Comparison of ENCODE assay signal across 8 cellular contexts in the genomic region with DNA sequence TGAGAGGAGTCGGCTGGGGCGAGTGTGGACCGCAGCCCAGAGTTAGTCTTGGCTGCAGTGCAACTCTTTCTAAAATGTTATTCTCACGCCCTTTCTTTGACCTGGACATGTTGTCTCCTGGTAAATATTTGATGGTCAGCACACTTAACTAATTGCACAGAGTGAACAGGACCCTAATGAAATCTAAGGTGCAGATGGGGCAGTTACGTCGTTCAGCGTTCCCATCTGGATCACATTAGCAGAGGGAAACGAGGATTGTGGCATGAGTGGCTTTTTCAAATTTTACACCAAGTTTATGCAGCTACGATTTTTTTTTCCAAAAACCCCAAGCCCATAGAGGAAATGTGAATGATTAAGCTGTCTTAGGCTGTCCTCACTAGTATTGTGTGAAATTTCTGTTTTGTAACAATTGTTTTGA. TPM values are rescaled to one million over a fixed set of nuclear protein-coding genes. Genes with fewer than 3 reads are reported as not detected.
DNase-seq lines count a peak whose midpoint lies in the region; ATAC-seq and TF ChIP-seq lines count a peak whose summit lies in the region.

No MANE protein-coding gene starts in this region.

- H3K4me3 ChIP-seq in AG09309 (ENCODE audit: control insufficient read depth, low read depth, low read length): peak overlapping the region; percentile 82
- H3K4me3 ChIP-seq in Karpas-422 (ENCODE audit: low read length): peak overlapping the region; percentile 91
- peak overlapping the region; percentile 78 for H3K4me3 ChIP-seq in coronary artery
- H3K4me3 ChIP-seq in mucosa of stomach (ENCODE audit: low read length): peak overlapping the region; percentile 93

- peaks cover 17% of the 10 kb centered on the region for H4K20me1 ChIP-seq in Karpas-422 (ENCODE audit: insufficient read depth, low read depth, low read length)

- peak overlapping the region; percentile 84; the same call in 1 of the 2 replicates for H2AFZ ChIP-seq in Karpas-422 (ENCODE audit: low read length)

- TF ChIP-seq CTCF in AG09309 (IDR thresholded peaks at IDR 0.05; ENCODE audit: control insufficient read depth, insufficient read depth, low read depth, low read length, missing control alignments): no peak
- no peak for TF ChIP-seq CTCF in coronary artery (IDR thresholded peaks at IDR 0.05)

- no peaks in the 10 kb centered on the region for H3K9me2 ChIP-seq in Karpas-422 (replicated peaks; ENCODE audit: insufficient read depth, low read length)

- H3K4me2 ChIP-seq in Karpas-422 (ENCODE audit: low read depth, low read length, poor library complexity, severe bottlenecking): peak overlapping the region; percentile 75

- H3K4me1 ChIP-seq in Karpas-422 (ENCODE audit: low read length): peaks cover 46% of the 10 kb centered on the region
- peaks cover 20% of the 10 kb centered on the region for H3K4me1 ChIP-seq in mucosa of stomach (ENCODE audit: control insufficient read depth, insufficient read depth, low read length)

- H3K9ac ChIP-seq in Karpas-422 (ENCODE audit: low read length) (peak overlapping the region; percentile 86), mucosa of stomach (ENCODE audit: low read length) (peak overlapping the region; percentile 82)

- H3K27ac ChIP-seq in Karpas-422 (ENCODE audit: low read length): peak overlapping the region; percentile 58; the same call in 1 of the 2 replicates
- H3K27ac ChIP-seq in coronary artery: peak overlapping the region; percentile 35 to 90

- H3K36me3 ChIP-seq in Karpas-422 (ENCODE audit: insufficient read depth, low read length) (no peaks in the 10 kb centered on the region), mucosa of stomach (ENCODE audit: control insufficient read depth, insufficient read depth, low read length) (no peaks in the 10 kb centered on the region)

- no peak for DNase-seq in AG09309 (ENCODE audit: low read depth)
- DNase-seq in Karpas-422: no peak
- DNase-seq in coronary artery (ENCODE audit: low spot score): no peak
- DNase-seq in cerebellar cortex (ENCODE audit: low spot score): no peak
- no peak for DNase-seq in COLO668 (lab: John Stamatoyannopoulos, UW; ENCODE audit: unreplicated experiment)
- DNase-seq in DMS153 treated with DMSO at 0.1 percent for 48 hours (lab: John Stamatoyannopoulos, UW; ENCODE audit: unreplicated experiment): no peak

- no peaks in the 10 kb centered on the region for H3K9me3 ChIP-seq in Karpas-422 (ENCODE audit: low read length)
- no peaks in the 10 kb centered on the region for H3K9me3 ChIP-seq in mucosa of stomach (ENCODE audit: control insufficient read depth, low read length)

- no peak for ATAC-seq in GM19455 (IDR thresholded peaks at IDR 0.05; ENCODE audit: unreplicated experiment)

- no peaks in the 10 kb centered on the region for H3K27me3 ChIP-seq in Karpas-422 (ENCODE audit: low read length)
- no peaks in the 10 kb centered on the region for H3K27me3 ChIP-seq in mucosa of stomach (ENCODE audit: control insufficient read depth, insufficient read depth, low read length)

- H3K79me2 ChIP-seq in Karpas-422 (ENCODE audit: low read length): peaks cover 87% of the 10 kb centered on the region

RNA-seq across cellular contexts. Expression of gene C9orf85, which starts 0.5 kb away (rescaled TPM):
- 6.0 and 9.2 TPM in 2 replicates for total RNA-seq in Karpas-422 (2014; rRNA removed; shearing (Covaris generic); ENCODE audit: low replicate concordance)

RNA-seq across cellular contexts. Expression of gene ABHD17B, which starts 0.9 kb away (rescaled TPM):
- 3.9 and 12.9 TPM in 2 replicates for total RNA-seq in Karpas-422 (2014; rRNA removed; shearing (Covaris generic); ENCODE audit: low replicate concordance)
